ENCODE assay signal across 1 cellular context in genomic region chr12:45259732-45260480, GRCh38.
TF ChIP-seq lines count a peak whose summit lies in the region.

No MANE protein-coding gene starts in this region.

TF ChIP-seq in K562, 482 proteins besides CTCF, POLR2A, EP300 and RAD21 (continued from another document and continues in another):
- TF ChIP-seq KDM2B (CRISPR knock-in tag; IDR thresholded peaks at IDR 0.05) (no peak), ZNF583 (CRISPR knock-in tag; IDR thresholded peaks at IDR 0.05) (no peak), AFF4 (CRISPR knock-in tag; IDR thresholded peaks at IDR 0.05) (no peak), SMAD3 (CRISPR knock-in tag; conservative IDR thresholded peaks at IDR 0.05) (no peak), STAT5A (IDR thresholded peaks at IDR 0.05; ENCODE audit: borderline replicate concordance, low read length) (no peak), ZNF175 (CRISPR knock-in tag; IDR thresholded peaks at IDR 0.05; ENCODE audit: low read depth) (0 out of 2 replicates have a peak, but pooled peaks have one; percentile 37), RCOR1 (IDR thresholded peaks at IDR 0.05; ENCODE audit: borderline replicate concordance in 1 of 2, low read depth in 2 of 2, low read length in 2 of 2) (peak in 1 of 2 experiments; percentile 26; a peak in 1 of 4 replicates), E2F8 (IDR thresholded peaks at IDR 0.05; ENCODE audit: low read depth, partially characterized antibody) (no peak), ZKSCAN1 (IDR thresholded peaks at IDR 0.05; ENCODE audit: low read depth, low read length) (no peak), CSDE1 (IDR thresholded peaks at IDR 0.05) (no peak), ATF7 (IDR thresholded peaks at IDR 0.05) (peak; percentile 41; the same call in 1 of the 2 replicates), HLTF (IDR thresholded peaks at IDR 0.05) (no peak), MBD2 (IDR thresholded peaks at IDR 0.05; ENCODE audit: borderline replicate concordance, low read depth) (no peak), NR2C1 (IDR thresholded peaks at IDR 0.05) (no peak), NR2C1 (tag; IDR thresholded peaks at IDR 0.05) (peak; percentile 69; the same call in 1 of the 2 replicates), RBM14 (IDR thresholded peaks at IDR 0.05; ENCODE audit: borderline replicate concordance, insufficient read depth, low read depth, low read length) (no peak), ZZZ3 (IDR thresholded peaks at IDR 0.05) (no peak), ASH1L (IDR thresholded peaks at IDR 0.05; ENCODE audit: borderline replicate concordance, low read depth, partially characterized antibody) (no peak), TEAD2 (tag; IDR thresholded peaks at IDR 0.05) (0 out of 2 replicates have a peak, but pooled peaks have one; percentile 9), ZNF324 (CRISPR knock-in tag; IDR thresholded peaks at IDR 0.05) (no peak), NR2C2 (CRISPR knock-in tag; IDR thresholded peaks at IDR 0.05) (no peak), NR2C2 (tag; IDR thresholded peaks at IDR 0.05) (peak; percentile 78; the same call in 1 of the 2 replicates), SOX6 (IDR thresholded peaks at IDR 0.05) (peak; percentile 71; the same call in 1 of the 2 replicates), RFX1 (IDR thresholded peaks at IDR 0.05) (no peak), COPS2 (conservative IDR thresholded peaks at IDR 0.05) (no peak), MCM2 (IDR thresholded peaks at IDR 0.05; ENCODE audit: low read depth) (no peak), KLF13 (tag; IDR thresholded peaks at IDR 0.05; ENCODE audit: borderline replicate concordance, low read depth) (no peak), BRD9 (IDR thresholded peaks at IDR 0.05; ENCODE audit: low read depth, partially characterized antibody) (no peak), PCBP2 (IDR thresholded peaks at IDR 0.05; ENCODE audit: low read depth, low read length, poor library complexity, severe bottlenecking) (no peak), KDM5B (IDR thresholded peaks at IDR 0.05; ENCODE audit: insufficient replicate concordance, low read depth, low read length) (no peak), USF1 (CRISPR knock-in tag; IDR thresholded peaks at IDR 0.05) (no peak), CEBPG (CRISPR knock-in tag; IDR thresholded peaks at IDR 0.05) (peak; percentile 72), CEBPG (tag; conservative IDR thresholded peaks at IDR 0.05 in 1 of 2, IDR thresholded peaks at IDR 0.05 in 1 of 2) (peak; percentile 89 to 94), ZNF143 (CRISPR knock-in tag; IDR thresholded peaks at IDR 0.05) (no peak), MAFF (IDR thresholded peaks at IDR 0.05; ENCODE audit: low read length) (no peak), ZNF3 (CRISPR knock-in tag; IDR thresholded peaks at IDR 0.05) (no peak), ZFP30 (CRISPR knock-in tag; IDR thresholded peaks at IDR 0.05; ENCODE audit: borderline replicate concordance) (no peak), ZBTB12 (CRISPR knock-in tag; IDR thresholded peaks at IDR 0.05) (no peak), SUPT5H (IDR thresholded peaks at IDR 0.05) (no peak), ZBTB9 (CRISPR knock-in tag; IDR thresholded peaks at IDR 0.05) (no peak), TRIM28 (IDR thresholded peaks at IDR 0.05) (no peak), EP400 (IDR thresholded peaks at IDR 0.05) (no peak; the same call in 1 of the 2 replicates), ATF3 (IDR thresholded peaks at IDR 0.05) (peak; percentile 67; the same call in 1 of the 2 replicates), ATF3 (CRISPR knock-in tag; conservative IDR thresholded peaks at IDR 0.05) (no peak), WHSC1 (IDR thresholded peaks at IDR 0.05; ENCODE audit: low read length) (no peak), TFE3 (CRISPR knock-in tag; IDR thresholded peaks at IDR 0.05) (no peak), ZNF316 (IDR thresholded peaks at IDR 0.05) (no peak), HDAC2 (IDR thresholded peaks at IDR 0.05) (no peak), CGGBP1 (CRISPR knock-in tag; IDR thresholded peaks at IDR 0.05) (no peak), E2F4 (CRISPR knock-in tag; IDR thresholded peaks at IDR 0.05; ENCODE audit: low read depth) (no peak), THRAP3 (IDR thresholded peaks at IDR 0.05; ENCODE audit: borderline replicate concordance) (no peak), PRDM10 (IDR thresholded peaks at IDR 0.05; ENCODE audit: partially characterized antibody) (no peak), IFI16 (CRISPR knock-in tag; IDR thresholded peaks at IDR 0.05) (no peak), POLR3G (IDR thresholded peaks at IDR 0.05; ENCODE audit: extremely low read depth, insufficient read length, insufficient replicate concordance) (no peak), CBX3 (IDR thresholded peaks at IDR 0.05; ENCODE audit: borderline replicate concordance in 1 of 2, low read length in 2 of 2) (no peak)
